2 cellular contexts compared by ENCODE assay signal in the genomic region with DNA sequence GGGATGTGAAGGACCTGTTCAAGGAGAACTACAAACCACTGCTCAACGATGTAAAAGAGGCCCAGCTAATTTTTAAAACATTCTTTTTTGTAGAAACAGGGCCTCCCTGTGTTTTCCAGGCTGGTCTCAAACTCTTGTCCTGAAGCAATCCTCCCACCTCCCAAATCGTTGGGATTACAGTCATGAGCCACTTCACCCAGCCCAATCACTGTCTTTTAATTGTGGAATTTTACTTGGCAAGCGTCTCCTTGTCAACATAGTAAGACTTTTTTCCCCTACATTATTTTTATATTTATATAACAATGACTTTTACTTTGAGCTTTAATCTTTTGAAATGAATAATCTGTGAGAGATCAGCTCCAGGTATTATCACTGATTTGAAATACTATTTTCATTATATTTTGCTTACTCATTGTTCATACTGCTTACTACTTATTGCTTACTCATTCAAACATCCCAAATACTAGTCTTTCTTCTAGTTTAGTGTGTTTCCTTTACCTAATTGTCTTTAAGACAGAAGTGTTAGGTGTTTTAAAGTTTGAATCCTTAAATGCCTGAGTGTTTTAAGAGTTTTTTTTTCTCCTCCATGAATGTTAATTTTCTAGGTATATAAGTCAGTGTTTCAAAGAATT.
TF ChIP-seq lines count a peak whose summit lies in the region.

No MANE protein-coding gene starts in this region.

TF ChIP-seq in A549, 52 proteins besides CTCF, POLR2A, EP300 and RAD21:
- TF ChIP-seq FOXS1 (CRISPR knock-in tag; IDR thresholded peaks at IDR 0.05), result no peak
- TF ChIP-seq NFE2L2 (conservative IDR thresholded peaks at IDR 0.05; ENCODE audit: low read length), result peak; percentile 51; the same call in 1 of the 2 replicates
- peak; percentile 94 for TF ChIP-seq MAFK (IDR thresholded peaks at IDR 0.05; ENCODE audit: partially characterized antibody)

TF ChIP-seq in K562, 482 proteins besides CTCF, POLR2A, EP300 and RAD21:
- TF ChIP-seq SMARCC2 (IDR thresholded peaks at IDR 0.05; ENCODE audit: low read depth), result 0 out of 2 replicates have a peak, but pooled peaks have one; percentile 45
- 0 out of 4 replicates have a peak, but pooled peaks of 1 of the 2 experiments have one; percentile 6 for TF ChIP-seq KDM1A (IDR thresholded peaks at IDR 0.05)
- peak; percentile 100 for TF ChIP-seq ZNF316 (IDR thresholded peaks at IDR 0.05)
- TF ChIP-seq ZNF347 (CRISPR knock-in tag; IDR thresholded peaks at IDR 0.05; ENCODE audit: low read depth), result no peak
- TF ChIP-seq, protein P1, sequence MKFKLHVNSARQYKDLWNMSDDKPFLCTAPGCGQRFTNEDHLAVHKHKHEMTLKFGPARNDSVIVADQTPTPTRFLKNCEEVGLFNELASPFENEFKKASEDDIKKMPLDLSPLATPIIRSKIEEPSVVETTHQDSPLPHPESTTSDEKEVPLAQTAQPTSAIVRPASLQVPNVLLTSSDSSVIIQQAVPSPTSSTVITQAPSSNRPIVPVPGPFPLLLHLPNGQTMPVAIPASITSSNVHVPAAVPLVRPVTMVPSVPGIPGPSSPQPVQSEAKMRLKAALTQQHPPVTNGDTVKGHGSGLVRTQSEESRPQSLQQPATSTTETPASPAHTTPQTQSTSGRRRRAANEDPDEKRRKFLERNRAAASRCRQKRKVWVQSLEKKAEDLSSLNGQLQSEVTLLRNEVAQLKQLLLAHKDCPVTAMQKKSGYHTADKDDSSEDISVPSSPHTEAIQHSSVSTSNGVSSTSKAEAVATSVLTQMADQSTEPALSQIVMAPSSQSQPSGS (CRISPR knock-in tag; IDR thresholded peaks at IDR 0.05), result no peak
- TF ChIP-seq GATAD2A (IDR thresholded peaks at IDR 0.05), result no peak
- TF ChIP-seq DPF2 (IDR thresholded peaks at IDR 0.05), result 0 out of 2 replicates have a peak, but pooled peaks have one; percentile 43
- peak; percentile 87; the same call in 1 of the 2 replicates for TF ChIP-seq MAFK (IDR thresholded peaks at IDR 0.05; ENCODE audit: low read length)
- TF ChIP-seq BACH1 (tag; IDR thresholded peaks at IDR 0.05), result peak; percentile 81
- peak; percentile 88 for TF ChIP-seq NFE2 (IDR thresholded peaks at IDR 0.05; ENCODE audit: low read depth)
- TF ChIP-seq MAFG (tag; conservative IDR thresholded peaks at IDR 0.05), result peak; percentile 97
- TF ChIP-seq ZNF124 (CRISPR knock-in tag; IDR thresholded peaks at IDR 0.05), result no peak
- peak; percentile 45; the same call in 1 of the 2 replicates for TF ChIP-seq SMARCA4 (IDR thresholded peaks at IDR 0.05)
- TF ChIP-seq ARID1B (IDR thresholded peaks at IDR 0.05), result peak; percentile 24; the same call in 1 of the 2 replicates
- TF ChIP-seq, protein P2, sequence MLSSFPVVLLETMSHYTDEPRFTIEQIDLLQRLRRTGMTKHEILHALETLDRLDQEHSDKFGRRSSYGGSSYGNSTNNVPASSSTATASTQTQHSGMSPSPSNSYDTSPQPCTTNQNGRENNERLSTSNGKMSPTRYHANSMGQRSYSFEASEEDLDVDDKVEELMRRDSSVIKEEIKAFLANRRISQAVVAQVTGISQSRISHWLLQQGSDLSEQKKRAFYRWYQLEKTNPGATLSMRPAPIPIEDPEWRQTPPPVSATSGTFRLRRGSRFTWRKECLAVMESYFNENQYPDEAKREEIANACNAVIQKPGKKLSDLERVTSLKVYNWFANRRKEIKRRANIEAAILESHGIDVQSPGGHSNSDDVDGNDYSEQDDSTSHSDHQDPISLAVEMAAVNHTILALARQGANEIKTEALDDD (IDR thresholded peaks at IDR 0.05), result peak; percentile 77; the same call in 1 of the 2 replicates
- TF ChIP-seq, protein P3, sequence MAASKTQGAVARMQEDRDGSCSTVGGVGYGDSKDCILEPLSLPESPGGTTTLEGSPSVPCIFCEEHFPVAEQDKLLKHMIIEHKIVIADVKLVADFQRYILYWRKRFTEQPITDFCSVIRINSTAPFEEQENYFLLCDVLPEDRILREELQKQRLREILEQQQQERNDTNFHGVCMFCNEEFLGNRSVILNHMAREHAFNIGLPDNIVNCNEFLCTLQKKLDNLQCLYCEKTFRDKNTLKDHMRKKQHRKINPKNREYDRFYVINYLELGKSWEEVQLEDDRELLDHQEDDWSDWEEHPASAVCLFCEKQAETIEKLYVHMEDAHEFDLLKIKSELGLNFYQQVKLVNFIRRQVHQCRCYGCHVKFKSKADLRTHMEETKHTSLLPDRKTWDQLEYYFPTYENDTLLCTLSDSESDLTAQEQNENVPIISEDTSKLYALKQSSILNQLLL (CRISPR knock-in tag; IDR thresholded peaks at IDR 0.05; ENCODE audit: borderline replicate concordance), result no peak
- peak; percentile 82 for TF ChIP-seq NFE2L1 (tag; IDR thresholded peaks at IDR 0.05; ENCODE audit: borderline replicate concordance, low read depth)
- TF ChIP-seq MAFF (IDR thresholded peaks at IDR 0.05; ENCODE audit: low read length), result peak; percentile 87
- peak; percentile 99 for TF ChIP-seq C11orf30 (IDR thresholded peaks at IDR 0.05; ENCODE audit: low read depth)
- no peak for TF ChIP-seq FOXK1 (CRISPR knock-in tag; IDR thresholded peaks at IDR 0.05; ENCODE audit: borderline replicate concordance)
TF ChIP-seq in K562: peak in this region for 14.
